Comparison of ENCODE assay signal across 1 cellular context in genomic region chr10:125124907-125125306, GRCh38.
TF ChIP-seq lines count a peak whose summit lies in the region.

No MANE protein-coding gene starts in this region.

TF ChIP-seq in HepG2, 621 proteins besides CTCF, POLR2A, EP300 and RAD21 (continued from another document):
- TF ChIP-seq MXD1 (CRISPR knock-in tag; IDR thresholded peaks at IDR 0.05), result no peak
- TF ChIP-seq REST (IDR thresholded peaks at IDR 0.05; ENCODE audit: borderline replicate concordance in 1 of 2, low read depth in 1 of 2, low read length in 2 of 2), result no peak
- no peak for TF ChIP-seq PCBP2 (optimal IDR thresholded peaks at IDR 0.05; ENCODE audit: low read depth, low read length, poor library complexity, severe bottlenecking)
- no peak for TF ChIP-seq ZNF562 (CRISPR knock-in tag; IDR thresholded peaks at IDR 0.05; ENCODE audit: borderline replicate concordance)
- no peak for TF ChIP-seq ZNF780A (CRISPR knock-in tag; IDR thresholded peaks at IDR 0.05)
- no peak for TF ChIP-seq GATAD1 (CRISPR knock-in tag; IDR thresholded peaks at IDR 0.05)
- TF ChIP-seq ZNF354B (CRISPR knock-in tag; IDR thresholded peaks at IDR 0.05), result no peak
- TF ChIP-seq ZNF142 (CRISPR knock-in tag; IDR thresholded peaks at IDR 0.05), result no peak
